13 cellular contexts compared by ENCODE assay signal in genomic region chr4:121421594-121421993, GRCh38. TPM values are rescaled to one million over a fixed set of nuclear protein-coding genes. Genes with fewer than 3 reads are reported as not detected.
DNase-seq lines count a peak whose midpoint lies in the region; ATAC-seq, FAIRE-seq and TF ChIP-seq lines count a peak whose summit lies in the region.
"Had no signal": no experiment of that assay in that cellular context is flagged by ENCODE, and none has a peak within 500 bp of the region (broad histone marks: within the 10 kb centered on the region; RNA-seq: fewer than 3 reads in every experiment).

No MANE protein-coding gene starts in this region.

- no peak overlapping the region for H3K27ac ChIP-seq in SK-N-SH (ENCODE audit: low read depth in 2 of 2, low read length in 1 of 2)
- no peak overlapping the region for H3K27ac ChIP-seq in H1 (ENCODE audit: low read depth, low read length)
- H3K27ac ChIP-seq in sigmoid colon: no peak overlapping the region

- H2BK120ac ChIP-seq in H1 (replicated peaks; ENCODE audit: low read depth, low read length): no peak overlapping the region

- no peaks in the 10 kb centered on the region for H3K4me1 ChIP-seq in SK-N-SH (ENCODE audit: control insufficient read depth in 1 of 2, insufficient read depth in 2 of 2, low read depth in 1 of 2, low read length in 1 of 2)
- no peaks in the 10 kb centered on the region for H3K4me1 ChIP-seq in H1 (replicated peaks in 1 of 4; ENCODE audit: control insufficient read depth in 3 of 4, insufficient read depth in 4 of 4, low read length in 3 of 4)
- H3K4me1 ChIP-seq in sigmoid colon: no peaks in the 10 kb centered on the region

- no peak overlapping the region for H3K4ac ChIP-seq in H1 (replicated peaks; ENCODE audit: insufficient read length, low read depth, low read length)

- no peak overlapping the region for H2BK15ac ChIP-seq in H1 (ENCODE audit: low read length)

- H3K18ac ChIP-seq in H1 (ENCODE audit: extremely low read depth, low read length): no peak overlapping the region

- no peak overlapping the region for H2BK20ac ChIP-seq in H1 (ENCODE audit: low read length)

- H2BK12ac ChIP-seq in H1 (ENCODE audit: low read depth, low read length): no peak overlapping the region

- intact Hi-C loops in sigmoid colon (cut with DNase I): loop anchor here (1.0 kb wide), 1 partner anchor 50 kb away; no protein-coding TSS in a partner anchor

- H3K23ac ChIP-seq in H1 (ENCODE audit: insufficient read length): no peak overlapping the region

- no peaks in the 10 kb centered on the region for H3K9me2 ChIP-seq in SK-N-SH

- no peak for ATAC-seq in SK-N-SH treated with all-trans-retinoic acid at 6 μM for 48 hours
- no peak for ATAC-seq in HG03196 (IDR thresholded peaks at IDR 0.05; ENCODE audit: unreplicated experiment)
- ATAC-seq: mucosa of descending colon had no signal

- H2AK5ac ChIP-seq in H1 (ENCODE audit: low read depth, low read length): no peak overlapping the region

- H3K4me3 ChIP-seq in SK-N-SH (ENCODE audit: low read depth in 2 of 2, low read length in 1 of 2): no peak overlapping the region; a peak in 1 of 4 replicates
- H3K4me3 ChIP-seq in H1 (ENCODE audit: extremely low read depth in 1 of 4, insufficient read depth in 2 of 4, low read depth in 3 of 4, low read length in 4 of 4): no peak overlapping the region
- no peak overlapping the region for H3K4me3 ChIP-seq in sigmoid colon
- H3K4me3 ChIP-seq: mucosa of descending colon had no signal

- H3F3A ChIP-seq in SK-N-SH (replicated peaks; ENCODE audit: insufficient read depth): no peaks in the 10 kb centered on the region

- H2AFZ ChIP-seq in SK-N-SH (ENCODE audit: low read depth): no peak overlapping the region
- no peak overlapping the region for H2AFZ ChIP-seq in H1 (ENCODE audit: low read length)

- TF ChIP-seq EP300 in SK-N-SH (IDR thresholded peaks at IDR 0.05; ENCODE audit: borderline replicate concordance in 1 of 2, low read depth in 1 of 2, low read length in 1 of 2) (no peak), H1 (IDR thresholded peaks at IDR 0.05; ENCODE audit: borderline replicate concordance in 1 of 2, low read depth in 2 of 2, low read length in 2 of 2) (no peak), sigmoid colon (IDR thresholded peaks at IDR 0.05) (no peak)

- no peaks in the 10 kb centered on the region for H3K79me1 ChIP-seq in H1 (ENCODE audit: low read depth, low read length)

- TF ChIP-seq CTCF in SK-N-SH (IDR thresholded peaks at IDR 0.05) (peak; percentile 50), H1 (IDR thresholded peaks at IDR 0.05; ENCODE audit: control extremely low read depth in 1 of 3, insufficient read depth in 1 of 3, low read depth in 1 of 3, low read length in 3 of 3) (peak in 2 of 3 experiments; percentile 50 to 64; a peak in 2 of 4 replicates), sigmoid colon (IDR thresholded peaks at IDR 0.05) (peak; percentile 21 to 48 (median 40))

- no peak overlapping the region for H2BK5ac ChIP-seq in H1 (ENCODE audit: low read depth, low read length)

- no peaks in the 10 kb centered on the region for H3K23me2 ChIP-seq in H1 (ENCODE audit: low read depth, low read length)

- H3K79me2 ChIP-seq in SK-N-SH (ENCODE audit: insufficient read depth): no peaks in the 10 kb centered on the region
- no peaks in the 10 kb centered on the region for H3K79me2 ChIP-seq in H1 (ENCODE audit: control insufficient read depth in 1 of 2, insufficient read depth in 2 of 2, low read length in 2 of 2)

- H3K27me3 ChIP-seq in SK-N-SH (ENCODE audit: insufficient read depth): peaks cover 10% of the 10 kb centered on the region; the same call in 1 of the 2 replicates
- H3K27me3 ChIP-seq in H1 (replicated peaks in 1 of 4; ENCODE audit: control insufficient read depth in 3 of 4, extremely low read depth in 1 of 4, insufficient read depth in 3 of 4, low read length in 3 of 4): no peaks in the 10 kb centered on the region
- H3K27me3 ChIP-seq in sigmoid colon: no peaks in the 10 kb centered on the region

- POLR2A ChIA-PET in SK-N-SH (lab: Yijun Ruan, JAX) (no interaction called here), H1 (lab: Charles Lee; ENCODE audit: partially characterized antibody) (no interaction called here)

- TF ChIP-seq POLR2A in H1 (IDR thresholded peaks at IDR 0.05; ENCODE audit: control extremely low read depth in 1 of 2, low read depth in 2 of 2, low read length in 2 of 2): no peak
- no peak for TF ChIP-seq POLR2A in sigmoid colon (IDR thresholded peaks at IDR 0.05)

- no peak overlapping the region for H4K5ac ChIP-seq in H1 (ENCODE audit: insufficient read length, low read depth, low read length)

- no peak for DNase-seq in SK-N-SH
- peak; percentile 63 for DNase-seq in NCI-H1092 treated with DMSO at 0.1 percent for 48 hours (lab: John Stamatoyannopoulos, UW)
- no peak for DNase-seq in H1 (ENCODE audit: low read depth in 1 of 2, low spot score in 2 of 2)
- no peak for DNase-seq in sigmoid colon
- DNase-seq in AG08396 (ENCODE audit: low spot score): no peak
- DNase-seq in Ammon's horn (ENCODE audit: low spot score): no peak
- DNase-seq: mucosa of descending colon, NCI-H774 had no signal

- no peak overlapping the region for H3K56ac ChIP-seq in H1 (replicated peaks; ENCODE audit: insufficient read length, low read depth, low read length)

- H4K91ac ChIP-seq in H1 (replicated peaks; ENCODE audit: insufficient read length, low read length): no peak overlapping the region

- no peak overlapping the region for H3K14ac ChIP-seq in H1 (ENCODE audit: insufficient read length)

- FAIRE-seq in H1 (lab: Jason Lieb, UNC): peak; percentile 84
- FAIRE-seq: frontal cortex had no signal

- CTCF ChIA-PET in SK-N-SH (lab: Yijun Ruan, JAX): interaction anchor here (1.1 kb wide), 1 partner anchor 53 kb away, joined by 3 read pairs; no protein-coding TSS in a partner anchor
- CTCF ChIA-PET in H1 (lab: Charles Lee; ENCODE audit: partially characterized antibody): interaction anchor here (0.6 to 3.1 kb wide), 30 partner anchors 9 to 604 kb away, joined by 3 to 33 read pairs (median 4); no protein-coding TSS in a partner anchor

- no peak for TF ChIP-seq RAD21 in SK-N-SH (IDR thresholded peaks at IDR 0.05; ENCODE audit: low read length)
- TF ChIP-seq RAD21 in H1 (IDR thresholded peaks at IDR 0.05 in 1 of 2, conservative IDR thresholded peaks at IDR 0.05 in 1 of 2; ENCODE audit: low read depth in 2 of 2, low read length in 2 of 2): peak; percentile 70 to 76

- H4K8ac ChIP-seq in H1 (ENCODE audit: extremely low read depth, insufficient read depth, low read length): no peak overlapping the region

- H3K9me3 ChIP-seq in SK-N-SH (no peaks in the 10 kb centered on the region), H1 (ENCODE audit: insufficient read depth in 2 of 2, low read depth in 1 of 2, low read length in 1 of 2) (no peaks in the 10 kb centered on the region), sigmoid colon (no peaks in the 10 kb centered on the region)
- H3K9me3 ChIP-seq: mucosa of descending colon had no signal

- WGBS in SK-N-SH (ENCODE audit: low lambda C conversion rate): 11% methylated on average over 4 of the region's 4 CpGs
- WGBS in H1 (ENCODE audit: extremely low coverage in 1 of 2, insufficient coverage in 1 of 2, insufficient read length in 1 of 2, insufficient replicate concordance in 2 of 2, low coverage in 1 of 2, low lambda C conversion rate in 2 of 2, missing lambda C conversion rate in 1 of 2), 2 experiments: 52% methylated on average over 4 of the region's 4 CpGs; no CpG with 5 or more reads in 1 of the 2 experiments
- WGBS in sigmoid colon, 2 donors: 50 to 56% methylated on average over 4 of the region's 4 CpGs

- H3K9ac ChIP-seq in SK-N-SH: no peak overlapping the region
- no peak overlapping the region for H3K9ac ChIP-seq in H1 (replicated peaks in 1 of 4; ENCODE audit: extremely low read depth in 1 of 4, low read depth in 3 of 4, low read length in 3 of 4)

- no peaks in the 10 kb centered on the region for H4K20me1 ChIP-seq in SK-N-SH (ENCODE audit: insufficient read depth)
- no peaks in the 10 kb centered on the region for H4K20me1 ChIP-seq in H1 (replicated peaks in 1 of 2; ENCODE audit: control insufficient read depth in 1 of 2, insufficient read depth in 2 of 2, low read length in 2 of 2)

- H3K36me3 ChIP-seq in SK-N-SH (replicated peaks in 1 of 2; ENCODE audit: control insufficient read depth in 1 of 2, insufficient read depth in 2 of 2, low read length in 1 of 2): no peaks in the 10 kb centered on the region
- H3K36me3 ChIP-seq in H1 (ENCODE audit: control insufficient read depth in 2 of 4, insufficient read depth in 4 of 4, low read length in 3 of 4): no peaks in the 10 kb centered on the region
- no peaks in the 10 kb centered on the region for H3K36me3 ChIP-seq in sigmoid colon

- H3K4me2 ChIP-seq in SK-N-SH: no peak overlapping the region
- no peak overlapping the region for H3K4me2 ChIP-seq in H1 (ENCODE audit: insufficient read depth in 1 of 2, low read depth in 2 of 2, low read length in 2 of 2)

TF ChIP-seq in SK-N-SH, 30 proteins besides CTCF, POLR2A, EP300 and RAD21 (continues in another document):
- TF ChIP-seq NFIC (IDR thresholded peaks at IDR 0.05; ENCODE audit: borderline replicate concordance): no peak
- no peak for TF ChIP-seq MXI1 (IDR thresholded peaks at IDR 0.05; ENCODE audit: low read depth, low read length)

TF ChIP-seq in H1, 55 proteins besides CTCF, POLR2A, EP300 and RAD21 (continues in another document):
- TF ChIP-seq TCF12 (IDR thresholded peaks at IDR 0.05; ENCODE audit: low read depth, low read length): no peak
- TF ChIP-seq SUZ12 (IDR thresholded peaks at IDR 0.05; ENCODE audit: low read length): no peak
- no peak for TF ChIP-seq ATF3 (IDR thresholded peaks at IDR 0.05; ENCODE audit: insufficient read depth, low read depth, low read length)

RNA-seq across cellular contexts. Expression of gene QRFPR, which starts 40.8 kb away (rescaled TPM):
- polyA plus RNA-seq in SK-N-SH (2012; rRNA removed) (not detected in 2 replicates), H1 (2011; rRNA removed) (2.4 and 2.9 TPM in 2 replicates), sigmoid colon (under 1 TPM in 1 of 3 donors, not detected in 2; 0.04 TPM)
- not detected in 2 replicates for polyA plus RNA-seq in SK-N-SH (2012; cell fraction: cytosol; rRNA removed)
- polyA plus RNA-seq in SK-N-SH (2012; cell fraction: nucleus; rRNA removed): not detected in 2 replicates
- 0.88 and 1.0 TPM in 2 replicates for total RNA-seq in H1 (2021; fragmentation: NEBNext Ultra II Directional; extraction: Animal tissue kit (Norgen Biotek cat#: 25700))
- 1.4 TPM for polyA plus RNA-seq in H1 (2011; cell fraction: cytosol; rRNA removed)
- polyA plus RNA-seq in H1 (2011; cell fraction: nucleus; rRNA removed): 2.2 TPM
- 0.92 to 1.4 TPM (median 1.3 TPM) in 4 replicates for polyA plus RNA-seq in H1 (2012, experiment 1 of 2)
- polyA plus RNA-seq in H1 (2012, experiment 2 of 2): 0.56 TPM
- 0.95 TPM for polyA plus RNA-seq in H1 (2013, experiment 1 of 2)
- 1.2 TPM for polyA plus RNA-seq in H1 (2013, experiment 2 of 2)
- polyA minus RNA-seq in H1 (2011; rRNA and poly(A)+ RNA removed): 2.7 and 3.6 TPM in 2 replicates
- polyA minus RNA-seq in H1 (2011; cell fraction: cytosol; rRNA and poly(A)+ RNA removed): 0.88 TPM
- polyA minus RNA-seq in H1 (2011; cell fraction: nucleus; rRNA and poly(A)+ RNA removed): 4.0 TPM
- total RNA-seq in sigmoid colon: under 1 TPM in 1 of 4 donors, not detected in 3; 0.71 TPM
- total RNA-seq: CD4-positive, CD25-positive, alpha-beta regulatory T cell; HT1080; mucosa of descending colon had no signal
- polyA plus RNA-seq: CD4-positive, CD25-positive, alpha-beta regulatory T cell had no signal

Comparison
In these comparisons a context has a peak if more than half of its experiments do, and no peak if none do; other contexts are left out.
1. Of the 17 proteins assayed by ChIP-seq in both H1 and SK-N-SH: peak only in H1: RAD21; only in SK-N-SH: none; in both: CTCF; in neither: 15.